1 cellular context compared by ENCODE assay signal in the genomic region with DNA sequence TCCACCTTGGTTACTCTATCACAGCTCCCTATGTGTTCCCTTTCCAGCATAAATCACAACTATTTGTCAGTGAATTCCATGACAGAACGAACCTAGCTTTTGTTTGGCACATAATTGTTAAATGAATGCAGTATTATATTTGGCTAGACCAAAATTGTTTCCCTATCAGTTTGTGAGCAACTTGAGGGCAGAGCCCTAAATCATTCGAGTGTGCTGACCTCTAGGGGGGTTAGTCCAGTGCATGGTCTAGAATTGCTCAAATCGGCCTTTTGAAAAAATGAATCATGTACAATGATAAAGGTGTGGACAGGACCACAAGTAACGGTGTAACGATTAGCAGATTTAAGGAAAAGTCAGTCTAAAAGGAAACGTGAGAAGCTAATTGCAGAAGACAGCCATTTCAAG.
TF ChIP-seq lines count a peak whose summit lies in the region.

No MANE protein-coding gene starts in this region.

TF ChIP-seq in K562, 482 proteins besides CTCF, POLR2A, EP300 and RAD21 (continued from another document and continues in another):
- TF ChIP-seq, protein P1, sequence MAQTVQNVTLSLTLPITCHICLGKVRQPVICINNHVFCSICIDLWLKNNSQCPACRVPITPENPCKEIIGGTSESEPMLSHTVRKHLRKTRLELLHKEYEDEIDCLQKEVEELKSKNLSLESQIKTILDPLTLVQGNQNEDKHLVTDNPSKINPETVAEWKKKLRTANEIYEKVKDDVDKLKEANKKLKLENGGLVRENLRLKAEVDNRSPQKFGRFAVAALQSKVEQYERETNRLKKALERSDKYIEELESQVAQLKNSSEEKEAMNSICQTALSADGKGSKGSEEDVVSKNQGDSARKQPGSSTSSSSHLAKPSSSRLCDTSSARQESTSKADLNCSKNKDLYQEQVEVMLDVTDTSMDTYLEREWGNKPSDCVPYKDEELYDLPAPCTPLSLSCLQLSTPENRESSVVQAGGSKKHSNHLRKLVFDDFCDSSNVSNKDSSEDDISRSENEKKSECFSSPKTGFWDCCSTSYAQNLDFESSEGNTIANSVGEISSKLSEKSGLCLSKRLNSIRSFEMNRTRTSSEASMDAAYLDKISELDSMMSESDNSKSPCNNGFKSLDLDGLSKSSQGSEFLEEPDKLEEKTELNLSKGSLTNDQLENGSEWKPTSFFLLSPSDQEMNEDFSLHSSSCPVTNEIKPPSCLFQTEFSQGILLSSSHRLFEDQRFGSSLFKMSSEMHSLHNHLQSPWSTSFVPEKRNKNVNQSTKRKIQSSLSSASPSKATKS (CRISPR knock-in tag; IDR thresholded peaks at IDR 0.05), result no peak
- TF ChIP-seq ATF1 (CRISPR knock-in tag; IDR thresholded peaks at IDR 0.05), result no peak
- no peak for TF ChIP-seq ATF1 (tag; IDR thresholded peaks at IDR 0.05)
- TF ChIP-seq, protein P2, sequence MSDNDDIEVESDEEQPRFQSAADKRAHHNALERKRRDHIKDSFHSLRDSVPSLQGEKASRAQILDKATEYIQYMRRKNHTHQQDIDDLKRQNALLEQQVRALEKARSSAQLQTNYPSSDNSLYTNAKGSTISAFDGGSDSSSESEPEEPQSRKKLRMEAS (CRISPR knock-in tag; IDR thresholded peaks at IDR 0.05), result no peak
- TF ChIP-seq PREB (CRISPR knock-in tag; IDR thresholded peaks at IDR 0.05), result no peak
- no peak for TF ChIP-seq PHB2 (IDR thresholded peaks at IDR 0.05; ENCODE audit: low read depth)
- TF ChIP-seq ZFP30 (CRISPR knock-in tag; IDR thresholded peaks at IDR 0.05; ENCODE audit: borderline replicate concordance), result no peak
- TF ChIP-seq MYBL2 (IDR thresholded peaks at IDR 0.05; ENCODE audit: low read depth), result peak; percentile 60
- TF ChIP-seq MYBL2 (CRISPR knock-in tag; IDR thresholded peaks at IDR 0.05; ENCODE audit: borderline replicate concordance), result no peak
- no peak for TF ChIP-seq NCOA6 (IDR thresholded peaks at IDR 0.05)
- TF ChIP-seq OTX1 (CRISPR knock-in tag; IDR thresholded peaks at IDR 0.05), result no peak
- TF ChIP-seq, protein P3, sequence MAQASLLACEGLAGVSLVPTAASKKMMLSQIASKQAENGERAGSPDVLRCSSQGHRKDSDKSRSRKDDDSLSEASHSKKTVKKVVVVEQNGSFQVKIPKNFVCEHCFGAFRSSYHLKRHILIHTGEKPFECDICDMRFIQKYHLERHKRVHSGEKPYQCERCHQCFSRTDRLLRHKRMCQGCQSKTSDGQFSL (CRISPR knock-in tag; IDR thresholded peaks at IDR 0.05), result no peak
- TF ChIP-seq, protein P3 (tag; IDR thresholded peaks at IDR 0.05), result no peak; a peak in 1 of 4 replicates
- no peak for TF ChIP-seq ZFX (CRISPR knock-in tag; IDR thresholded peaks at IDR 0.05)
- TF ChIP-seq CCNT2 (IDR thresholded peaks at IDR 0.05; ENCODE audit: borderline replicate concordance, extremely low read depth, insufficient read length, low read depth, low read length), result no peak
- no peak for TF ChIP-seq TCF7L2 (IDR thresholded peaks at IDR 0.05; ENCODE audit: low read depth, low read length)
- TF ChIP-seq CXXC5 (CRISPR knock-in tag; IDR thresholded peaks at IDR 0.05), result no peak
- TF ChIP-seq SMARCB1 (IDR thresholded peaks at IDR 0.05; ENCODE audit: insufficient read length, low read depth), result no peak
- no peak for TF ChIP-seq ZNF224 (CRISPR knock-in tag; IDR thresholded peaks at IDR 0.05)
- TF ChIP-seq ARID1B (IDR thresholded peaks at IDR 0.05), result no peak; the same call in 1 of the 2 replicates
- no peak for TF ChIP-seq ZNF695 (CRISPR knock-in tag; IDR thresholded peaks at IDR 0.05)
- TF ChIP-seq, protein P4, sequence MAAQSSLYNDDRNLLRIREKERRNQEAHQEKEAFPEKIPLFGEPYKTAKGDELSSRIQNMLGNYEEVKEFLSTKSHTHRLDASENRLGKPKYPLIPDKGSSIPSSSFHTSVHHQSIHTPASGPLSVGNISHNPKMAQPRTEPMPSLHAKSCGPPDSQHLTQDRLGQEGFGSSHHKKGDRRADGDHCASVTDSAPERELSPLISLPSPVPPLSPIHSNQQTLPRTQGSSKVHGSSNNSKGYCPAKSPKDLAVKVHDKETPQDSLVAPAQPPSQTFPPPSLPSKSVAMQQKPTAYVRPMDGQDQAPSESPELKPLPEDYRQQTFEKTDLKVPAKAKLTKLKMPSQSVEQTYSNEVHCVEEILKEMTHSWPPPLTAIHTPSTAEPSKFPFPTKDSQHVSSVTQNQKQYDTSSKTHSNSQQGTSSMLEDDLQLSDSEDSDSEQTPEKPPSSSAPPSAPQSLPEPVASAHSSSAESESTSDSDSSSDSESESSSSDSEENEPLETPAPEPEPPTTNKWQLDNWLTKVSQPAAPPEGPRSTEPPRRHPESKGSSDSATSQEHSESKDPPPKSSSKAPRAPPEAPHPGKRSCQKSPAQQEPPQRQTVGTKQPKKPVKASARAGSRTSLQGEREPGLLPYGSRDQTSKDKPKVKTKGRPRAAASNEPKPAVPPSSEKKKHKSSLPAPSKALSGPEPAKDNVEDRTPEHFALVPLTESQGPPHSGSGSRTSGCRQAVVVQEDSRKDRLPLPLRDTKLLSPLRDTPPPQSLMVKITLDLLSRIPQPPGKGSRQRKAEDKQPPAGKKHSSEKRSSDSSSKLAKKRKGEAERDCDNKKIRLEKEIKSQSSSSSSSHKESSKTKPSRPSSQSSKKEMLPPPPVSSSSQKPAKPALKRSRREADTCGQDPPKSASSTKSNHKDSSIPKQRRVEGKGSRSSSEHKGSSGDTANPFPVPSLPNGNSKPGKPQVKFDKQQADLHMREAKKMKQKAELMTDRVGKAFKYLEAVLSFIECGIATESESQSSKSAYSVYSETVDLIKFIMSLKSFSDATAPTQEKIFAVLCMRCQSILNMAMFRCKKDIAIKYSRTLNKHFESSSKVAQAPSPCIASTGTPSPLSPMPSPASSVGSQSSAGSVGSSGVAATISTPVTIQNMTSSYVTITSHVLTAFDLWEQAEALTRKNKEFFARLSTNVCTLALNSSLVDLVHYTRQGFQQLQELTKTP (IDR thresholded peaks at IDR 0.05; ENCODE audit: low read depth in 1 of 2, partially characterized antibody in 2 of 2), result peak; percentile 37 to 69
- TF ChIP-seq, protein P5, sequence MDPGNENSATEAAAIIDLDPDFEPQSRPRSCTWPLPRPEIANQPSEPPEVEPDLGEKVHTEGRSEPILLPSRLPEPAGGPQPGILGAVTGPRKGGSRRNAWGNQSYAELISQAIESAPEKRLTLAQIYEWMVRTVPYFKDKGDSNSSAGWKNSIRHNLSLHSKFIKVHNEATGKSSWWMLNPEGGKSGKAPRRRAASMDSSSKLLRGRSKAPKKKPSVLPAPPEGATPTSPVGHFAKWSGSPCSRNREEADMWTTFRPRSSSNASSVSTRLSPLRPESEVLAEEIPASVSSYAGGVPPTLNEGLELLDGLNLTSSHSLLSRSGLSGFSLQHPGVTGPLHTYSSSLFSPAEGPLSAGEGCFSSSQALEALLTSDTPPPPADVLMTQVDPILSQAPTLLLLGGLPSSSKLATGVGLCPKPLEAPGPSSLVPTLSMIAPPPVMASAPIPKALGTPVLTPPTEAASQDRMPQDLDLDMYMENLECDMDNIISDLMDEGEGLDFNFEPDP (CRISPR knock-in tag; IDR thresholded peaks at IDR 0.05), result no peak
- TF ChIP-seq ZNF253 (CRISPR knock-in tag; conservative IDR thresholded peaks at IDR 0.05), result no peak
- 0 out of 6 replicates have a peak, but pooled peaks of 1 of the 3 experiments have one; percentile 67 for TF ChIP-seq ZBTB11 (CRISPR knock-in tag; IDR thresholded peaks at IDR 0.05)
- TF ChIP-seq ZKSCAN3 (CRISPR knock-in tag; IDR thresholded peaks at IDR 0.05), result no peak
- TF ChIP-seq TCFL5 (CRISPR knock-in tag; conservative IDR thresholded peaks at IDR 0.05), result no peak; the same call in 1 of the 2 replicates
- no peak for TF ChIP-seq ZNF507 (tag; conservative IDR thresholded peaks at IDR 0.05)
- TF ChIP-seq, protein P6, sequence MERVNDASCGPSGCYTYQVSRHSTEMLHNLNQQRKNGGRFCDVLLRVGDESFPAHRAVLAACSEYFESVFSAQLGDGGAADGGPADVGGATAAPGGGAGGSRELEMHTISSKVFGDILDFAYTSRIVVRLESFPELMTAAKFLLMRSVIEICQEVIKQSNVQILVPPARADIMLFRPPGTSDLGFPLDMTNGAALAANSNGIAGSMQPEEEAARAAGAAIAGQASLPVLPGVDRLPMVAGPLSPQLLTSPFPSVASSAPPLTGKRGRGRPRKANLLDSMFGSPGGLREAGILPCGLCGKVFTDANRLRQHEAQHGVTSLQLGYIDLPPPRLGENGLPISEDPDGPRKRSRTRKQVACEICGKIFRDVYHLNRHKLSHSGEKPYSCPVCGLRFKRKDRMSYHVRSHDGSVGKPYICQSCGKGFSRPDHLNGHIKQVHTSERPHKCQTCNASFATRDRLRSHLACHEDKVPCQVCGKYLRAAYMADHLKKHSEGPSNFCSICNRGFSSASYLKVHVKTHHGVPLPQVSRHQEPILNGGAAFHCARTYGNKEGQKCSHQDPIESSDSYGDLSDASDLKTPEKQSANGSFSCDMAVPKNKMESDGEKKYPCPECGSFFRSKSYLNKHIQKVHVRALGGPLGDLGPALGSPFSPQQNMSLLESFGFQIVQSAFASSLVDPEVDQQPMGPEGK (CRISPR knock-in tag; IDR thresholded peaks at IDR 0.05; ENCODE audit: borderline replicate concordance), result peak; percentile 72; the same call in 1 of the 2 replicates
- no peak; the same call in 1 of the 2 replicates for TF ChIP-seq FOXJ3 (CRISPR knock-in tag; IDR thresholded peaks at IDR 0.05)
- no peak for TF ChIP-seq ARID2 (IDR thresholded peaks at IDR 0.05)
- 0 out of 2 replicates have a peak, but pooled peaks have one; percentile 46 for TF ChIP-seq BCL6 (CRISPR knock-in tag; IDR thresholded peaks at IDR 0.05)
- TF ChIP-seq POLR3A (IDR thresholded peaks at IDR 0.05; ENCODE audit: borderline replicate concordance, extremely low read depth, insufficient read depth, insufficient read length), result no peak
- TF ChIP-seq DDX20 (tag; IDR thresholded peaks at IDR 0.05; ENCODE audit: low read depth), result peak; percentile 55; the same call in 1 of the 2 replicates
- TF ChIP-seq RNF2 (IDR thresholded peaks at IDR 0.05), result peak; percentile 36; the same call in 1 of the 2 replicates
- TF ChIP-seq HMGN3 (IDR thresholded peaks at IDR 0.05; ENCODE audit: borderline replicate concordance, extremely low read depth, insufficient read length, low read depth, low read length), result no peak
- TF ChIP-seq U2AF1 (optimal IDR thresholded peaks at IDR 0.05; ENCODE audit: low read depth, low read length), result no peak
- TF ChIP-seq NKRF (IDR thresholded peaks at IDR 0.05; ENCODE audit: borderline replicate concordance), result no peak
- TF ChIP-seq CBFA2T2 (conservative IDR thresholded peaks at IDR 0.05), result no peak
- no peak for TF ChIP-seq TAL1 (IDR thresholded peaks at IDR 0.05)
- TF ChIP-seq DLX4 (CRISPR knock-in tag; IDR thresholded peaks at IDR 0.05), result no peak
- no peak for TF ChIP-seq ETV6 (IDR thresholded peaks at IDR 0.05; ENCODE audit: borderline replicate concordance in 1 of 2, low read depth in 2 of 2, low read length in 1 of 2)
- TF ChIP-seq ETV6 (CRISPR knock-in tag; IDR thresholded peaks at IDR 0.05; ENCODE audit: borderline replicate concordance), result no peak
- no peak for TF ChIP-seq NR3C1 (CRISPR knock-in tag; IDR thresholded peaks at IDR 0.05)
- no peak for TF ChIP-seq SUPT5H (IDR thresholded peaks at IDR 0.05)
- no peak for TF ChIP-seq ZNF707 (CRISPR knock-in tag; conservative IDR thresholded peaks at IDR 0.05)
